In genomic region chr3:73503781-73504180, GRCh38 we compare ENCODE assay signal across 11 cellular contexts.
A peak's percentile ranks its signal among the peaks of the same experiment; 100 is the strongest.
DNase-seq lines count a peak whose midpoint lies in the region; ATAC-seq and TF ChIP-seq lines count a peak whose summit lies in the region.
"Had no signal": no experiment of that assay in that cellular context is flagged by ENCODE, and none has a peak within 500 bp of the region (broad histone marks: within the 10 kb centered on the region; RNA-seq: fewer than 3 reads in every experiment).

No MANE protein-coding gene starts in this region.

- no peak for TF ChIP-seq CTCF in AG10803 (conservative IDR thresholded peaks at IDR 0.05; ENCODE audit: low read length)
- TF ChIP-seq CTCF in gastroesophageal sphincter (IDR thresholded peaks at IDR 0.05): no peak

- H3K4me3 ChIP-seq in AG10803 (ENCODE audit: low read length) (peak overlapping the region; percentile 11; the same call in 1 of the 2 replicates), gastroesophageal sphincter (peak overlapping the region in 1 of 2 donors; percentile 1)
- H3K4me3 ChIP-seq in effector memory CD4-positive, alpha-beta T cell (ENCODE audit: insufficient read depth, low read depth, low read length, poor library complexity, severe bottlenecking): no peak overlapping the region
- H3K4me3 ChIP-seq: pancreas had no signal

- DNase-seq in AG10803 (ENCODE audit: low read depth): no peak
- DNase-seq in globus pallidus (ENCODE audit: low spot score): no peak
- no peak for DNase-seq in HT-29 (ENCODE audit: low spot score)
- no peak for DNase-seq in NCI-H526 treated with DMSO at 0.1 percent for 48 hours (lab: John Stamatoyannopoulos, UW)
- DNase-seq in effector memory CD4-positive, alpha-beta T cell: no peak
- DNase-seq: activated CD4-positive, alpha-beta T cell treated with anti-CD3 and anti-CD28 coated beads for 36 hours; CD8-positive, alpha-beta memory T cell had no signal

- no peak for TF ChIP-seq POLR2A in gastroesophageal sphincter (IDR thresholded peaks at IDR 0.05)

- H3K36me3 ChIP-seq in gastroesophageal sphincter: no peaks in the 10 kb centered on the region
- no peaks in the 10 kb centered on the region for H3K36me3 ChIP-seq in effector memory CD4-positive, alpha-beta T cell (ENCODE audit: control insufficient read depth, insufficient read depth, low read length)
- H3K36me3 ChIP-seq: pancreas had no signal

- 21 to 29% methylated on average over 4 of the region's 4 CpGs for WGBS in gastroesophageal sphincter (ENCODE audit: low coverage in 1 of 2), 2 donors

- no peaks in the 10 kb centered on the region for H3K27me3 ChIP-seq in gastroesophageal sphincter
- no peaks in the 10 kb centered on the region for H3K27me3 ChIP-seq in effector memory CD4-positive, alpha-beta T cell (replicated peaks; ENCODE audit: control insufficient read depth, insufficient read depth, low read length, poor library complexity, severe bottlenecking)
- H3K27me3 ChIP-seq: pancreas had no signal

- no peaks in the 10 kb centered on the region for H3K9me3 ChIP-seq in gastroesophageal sphincter
- no peaks in the 10 kb centered on the region for H3K9me3 ChIP-seq in effector memory CD4-positive, alpha-beta T cell (ENCODE audit: control insufficient read depth, low read length)
- H3K9me3 ChIP-seq: pancreas had no signal

- no peak for TF ChIP-seq EP300 in gastroesophageal sphincter (IDR thresholded peaks at IDR 0.05)

- H3K4me1 ChIP-seq in gastroesophageal sphincter: peaks cover 9 to 98% (median 19%) of the 10 kb centered on the region in 3 donors
- H3K4me1 ChIP-seq in effector memory CD4-positive, alpha-beta T cell (ENCODE audit: control insufficient read depth, insufficient read depth, low read length, poor library complexity, severe bottlenecking): no peaks in the 10 kb centered on the region

- H3K27ac ChIP-seq in gastroesophageal sphincter: peak overlapping the region; percentile 59 to 88 (median 70)
- no peak overlapping the region for H3K27ac ChIP-seq in effector memory CD4-positive, alpha-beta T cell (ENCODE audit: insufficient read depth, low read length, poor library complexity, severe bottlenecking)
- H3K27ac ChIP-seq: pancreas had no signal

- peak; percentile 48 for ATAC-seq in GM19372 (IDR thresholded peaks at IDR 0.05; ENCODE audit: low read depth, unreplicated experiment)
- ATAC-seq in HG03439 (IDR thresholded peaks at IDR 0.05; ENCODE audit: unreplicated experiment): peak; percentile 38
- no peak for ATAC-seq in gastroesophageal sphincter
- ATAC-seq: activated CD4-positive, alpha-beta T cell treated with anti-CD3 and anti-CD28 coated beads for 36 hours had no signal
